In the genomic region with DNA sequence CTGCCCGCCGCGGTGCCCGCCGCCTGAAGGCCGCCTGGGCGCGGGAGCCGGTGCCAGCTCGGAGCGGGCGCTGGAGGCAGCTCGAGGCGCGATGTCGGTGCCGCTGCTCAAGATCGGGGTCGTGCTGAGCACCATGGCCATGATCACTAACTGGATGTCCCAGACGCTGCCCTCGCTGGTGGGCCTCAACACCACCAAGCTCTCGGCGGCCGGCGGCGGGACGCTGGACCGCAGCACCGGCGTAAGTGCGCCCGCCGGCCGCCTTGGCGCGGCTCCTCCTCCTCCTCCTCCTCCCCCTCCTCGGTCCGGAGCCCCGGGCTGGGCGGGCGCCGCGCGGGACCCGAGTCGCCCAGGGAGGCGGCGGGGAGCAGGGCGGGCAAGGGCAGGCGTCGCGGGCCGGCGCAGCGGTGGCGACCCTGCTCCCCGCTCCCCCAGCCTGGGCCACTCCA, we compare ENCODE assay signal across 10 cellular contexts. TPM values are rescaled to one million over a fixed set of nuclear protein-coding genes. Genes with fewer than 3 reads are reported as not detected.
A peak's percentile ranks its signal among the peaks of the same experiment; 100 is the strongest.
DNase-seq lines count a peak whose midpoint lies in the region; ATAC-seq and TF ChIP-seq lines count a peak whose summit lies in the region.
"Had no signal": no experiment of that assay in that cellular context is flagged by ENCODE, and none has a peak within 500 bp of the region (broad histone marks: within the 10 kb centered on the region; RNA-seq: fewer than 3 reads in every experiment).

No MANE protein-coding gene starts in this region.

- intact Hi-C loops in lower leg skin (cut with DNase I; ENCODE audit: low total_unique reads) = loop anchor here (5.0 kb wide), 2 partner anchors 254 to 324 kb away; no protein-coding TSS in a partner anchor
- intact Hi-C loops in sciatic nerve (cut with DNase I) = loop anchor here (2.0 to 5.0 kb wide), 2 partner anchors 253 to 324 kb away; no protein-coding TSS in a partner anchor

- H3K9ac ChIP-seq in HUES48 (ENCODE audit: low read depth, low read length) (no peak overlapping the region), subcutaneous abdominal adipose tissue (ENCODE audit: low read length in 5 of 5) (no peak overlapping the region), Karpas-422 (ENCODE audit: low read length) (no peak overlapping the region)

- DNase-seq in cerebellum (ENCODE audit: low spot score) (peak; percentile 49), lower leg skin (ENCODE audit: low spot score in 2 of 2) (no peak), retina (no peak), Karpas-422 (no peak), sciatic nerve (ENCODE audit: low spot score) (no peak)
- DNase-seq: NK-92 treated with Interleukin-12 subunit alpha and Interleukin-12 subunit beta, amount 100 ng/mL, for 24 hours had no signal

- TF ChIP-seq POLR2A in lower leg skin (IDR thresholded peaks at IDR 0.05) = no peak

- H2AFZ ChIP-seq in Karpas-422 (ENCODE audit: low read length) = no peak overlapping the region

- peaks cover 18% of the 10 kb centered on the region for H3K36me3 ChIP-seq in HUES48 (ENCODE audit: control insufficient read depth, insufficient read depth, low read length)
- H3K36me3 ChIP-seq in subcutaneous abdominal adipose tissue (ENCODE audit: control insufficient read depth in 5 of 5, insufficient read depth in 5 of 5, low read length in 5 of 5) = peaks cover 0 to 6% (median 0%) of the 10 kb centered on the region in 5 donors
- H3K36me3 ChIP-seq in Karpas-422 (ENCODE audit: insufficient read depth, low read length) = no peaks in the 10 kb centered on the region

- H3K27me3 ChIP-seq in HUES48 (ENCODE audit: control insufficient read depth, insufficient read depth, low read length) = peaks cover 26% of the 10 kb centered on the region
- peaks cover 14 to 42% (median 28%) of the 10 kb centered on the region in 5 donors for H3K27me3 ChIP-seq in subcutaneous abdominal adipose tissue (ENCODE audit: control insufficient read depth in 5 of 5, insufficient read depth in 4 of 5, low read length in 5 of 5)
- H3K27me3 ChIP-seq in Karpas-422 (ENCODE audit: low read length) = no peaks in the 10 kb centered on the region

- H3K27ac ChIP-seq in HUES48 (ENCODE audit: low read depth, low read length) (no peak overlapping the region), subcutaneous abdominal adipose tissue (ENCODE audit: low read depth, low read length) (no peak overlapping the region), Karpas-422 (ENCODE audit: low read length) (no peak overlapping the region)

- no peak overlapping the region for H3K4me2 ChIP-seq in Karpas-422 (ENCODE audit: low read depth, low read length, poor library complexity, severe bottlenecking)

- H3K9me2 ChIP-seq in Karpas-422 (replicated peaks; ENCODE audit: insufficient read depth, low read length) = no peaks in the 10 kb centered on the region

- no peaks in the 10 kb centered on the region for H3K9me3 ChIP-seq in HUES48 (ENCODE audit: control insufficient read depth, insufficient read depth, low read length)
- no peaks in the 10 kb centered on the region for H3K9me3 ChIP-seq in subcutaneous abdominal adipose tissue (ENCODE audit: control insufficient read depth in 5 of 5, low read length in 5 of 5)
- H3K9me3 ChIP-seq in Karpas-422 (ENCODE audit: low read length) = no peaks in the 10 kb centered on the region

- TF ChIP-seq CTCF in lower leg skin (IDR thresholded peaks at IDR 0.05) = no peak

- H3K4me3 ChIP-seq in HUES48 (ENCODE audit: low read depth, low read length) (peak overlapping the region; percentile 57), lower leg skin (ENCODE audit: low read depth, poor library complexity, severe bottlenecking) (peak overlapping the region; percentile 25), subcutaneous abdominal adipose tissue (ENCODE audit: low read depth in 1 of 5, low read length in 5 of 5) (peak overlapping the region in 4 of 5 donors; percentile 39 to 64 (median 50)), Karpas-422 (ENCODE audit: low read length) (no peak overlapping the region)

- no peaks in the 10 kb centered on the region for H3K79me2 ChIP-seq in Karpas-422 (ENCODE audit: low read length)

- no peaks in the 10 kb centered on the region for H4K20me1 ChIP-seq in Karpas-422 (ENCODE audit: insufficient read depth, low read depth, low read length)

- H3K4me1 ChIP-seq in HUES48 (ENCODE audit: control insufficient read depth, insufficient read depth, low read length) (peaks cover 6% of the 10 kb centered on the region), subcutaneous abdominal adipose tissue (ENCODE audit: control insufficient read depth in 5 of 5, insufficient read depth in 5 of 5, low read length in 5 of 5) (peaks cover 1 to 41% (median 32%) of the 10 kb centered on the region in 5 donors), Karpas-422 (ENCODE audit: low read length) (peaks cover 5% of the 10 kb centered on the region)

- WGBS in lower leg skin, 2 donors = 1 to 7% methylated on average over 3 to 28 of the region's 57 CpGs

- no peak for ATAC-seq in sciatic nerve
- ATAC-seq in GM18867 (IDR thresholded peaks at IDR 0.05; ENCODE audit: unreplicated experiment) = no peak

RNA-seq across cellular contexts. Expression of a gene that starts 0.5 kb away (rescaled TPM):
- 68.8 TPM for total RNA-seq in cerebellum
- 10 to 100 TPM in 1 of 4 donors, 1 to 10 TPM in 3; 5.3 to 15.0 (median 8.6) TPM for total RNA-seq in lower leg skin
- total RNA-seq in Karpas-422 (2014; rRNA removed; shearing (Covaris generic); ENCODE audit: low replicate concordance) = not detected in 2 replicates
- total RNA-seq in sciatic nerve = 40.7 TPM
- total RNA-seq: activated naive CD4-positive, alpha-beta T cell treated with anti-CD3 and anti-CD28 coated beads for 36 hours had no signal
